Comparison of ENCODE assay signal across 9 cellular contexts in genomic region chrX:102711872-102712215, GRCh38. TPM values are rescaled to one million over a fixed set of nuclear protein-coding genes. Genes with fewer than 3 reads are reported as not detected.
DNase-seq lines count a peak whose midpoint lies in the region; ATAC-seq, FAIRE-seq and TF ChIP-seq lines count a peak whose summit lies in the region.
"Had no signal": no experiment of that assay in that cellular context is flagged by ENCODE, and none has a peak within 500 bp of the region (broad histone marks: within the 10 kb centered on the region; RNA-seq: fewer than 3 reads in every experiment).

No MANE protein-coding gene starts in this region.

- H3K27ac ChIP-seq in A549 (peak overlapping the region; percentile 80 to 93; a peak in 4 of 6 replicates), HUES6 (ENCODE audit: low read depth, low read length) (no peak overlapping the region)

- peaks cover 7% of the 10 kb centered on the region for H3K4me1 Mint-ChIP-seq in nephron

- WGBS in A549 (ENCODE audit: missing lambda C conversion rate) = 61% methylated on average over 3 of the region's 19 CpGs

- H3K9me3 ChIP-seq in A549 (no peaks in the 10 kb centered on the region), HUES6 (ENCODE audit: control insufficient read depth, insufficient read depth, low read depth, low read length) (0 out of 2 replicates have a peak, but pooled peaks cover 2% of the 10 kb centered on the region)

- POLR2A ChIA-PET in A549 (lab: Yijun Ruan, JAX) = no interaction called here

- no peak for DNase-seq in A549 (ENCODE audit: low read depth in 1 of 2, low spot score in 1 of 2)
- DNase-seq in epithelial cell of esophagus (ENCODE audit: low read depth) = no peak
- no peak for DNase-seq in midbrain (lab: John Stamatoyannopoulos, UW)
- no peak for DNase-seq in globus pallidus (ENCODE audit: low spot score)
- DNase-seq in DMS79 (lab: John Stamatoyannopoulos, UW) = no peak
- DNase-seq in activated CD4-positive, alpha-beta T cell treated with anti-CD3 and anti-CD28 coated beads, Interleukin-2, amount 50 U/mL, for 1 hour = no peak
- DNase-seq: DMS153 had no signal

- ATAC-seq in A549 = no peak

- H3K4me3 ChIP-seq in A549 = peak overlapping the region; percentile 64
- peak overlapping the region; percentile 64 for H3K4me3 ChIP-seq in HUES6 (ENCODE audit: low read depth, low read length)
- H3K4me3 ChIP-seq in epithelial cell of esophagus (ENCODE audit: low read length) = peak overlapping the region; percentile 62

- peaks cover 6% of the 10 kb centered on the region for H3K36me3 ChIP-seq in HUES6 (ENCODE audit: control insufficient read depth, insufficient read depth, low read length)

- TF ChIP-seq EP300 in A549 (IDR thresholded peaks at IDR 0.05) = no peak

- peak overlapping the region; percentile 96 to 98 (median 97) for H3K4me3 Mint-ChIP-seq in nephron

- no peak for FAIRE-seq in A549 (lab: Jason Lieb, UNC)

- peaks cover 15% of the 10 kb centered on the region for H3K9me3 Mint-ChIP-seq in nephron

- CTCF ChIA-PET in A549 (lab: Yijun Ruan, JAX) = interaction anchor here (1.0 kb wide), 1 partner anchor 11 kb away, joined by 3 read pairs; no protein-coding TSS in a partner anchor

- H3K27me3 ChIP-seq in HUES6 (ENCODE audit: control insufficient read depth, insufficient read depth, low read length) = peaks cover 25% of the 10 kb centered on the region

- H3K4me1 ChIP-seq in A549 = peaks cover 3% of the 10 kb centered on the region; the same call in 1 of the 3 replicates
- no peaks in the 10 kb centered on the region for H3K4me1 ChIP-seq in HUES6 (ENCODE audit: control insufficient read depth, insufficient read depth, low read length)

- H3K27ac Mint-ChIP-seq in nephron = peak overlapping the region in 2 of 3 experiments; percentile 59 to 82

- no peak for TF ChIP-seq POLR2A in A549 (IDR thresholded peaks at IDR 0.05; ENCODE audit: low read length)

- TF ChIP-seq CTCF in A549 (IDR thresholded peaks at IDR 0.05) (no peak), epithelial cell of esophagus (IDR thresholded peaks at IDR 0.05; ENCODE audit: insufficient read depth, low read depth, low read length, missing control alignments) (no peak), nephron (IDR thresholded peaks at IDR 0.05; ENCODE audit: unreplicated experiment in 3 of 3) (no peak)

- peak overlapping the region; percentile 5 for H3K9ac ChIP-seq in HUES6 (ENCODE audit: low read length)

- H3K27me3 Mint-ChIP-seq in nephron (ENCODE audit: low read depth) = no peaks in the 10 kb centered on the region

- peaks cover 17% of the 10 kb centered on the region for H3K36me3 Mint-ChIP-seq in nephron (ENCODE audit: low read depth)

- no peak for TF ChIP-seq RAD21 in A549 (conservative IDR thresholded peaks at IDR 0.05 in 1 of 2, IDR thresholded peaks at IDR 0.05 in 1 of 2)

- peak overlapping the region; percentile 89 for H3K4me2 ChIP-seq in A549

TF ChIP-seq in A549, 52 proteins besides CTCF, POLR2A, EP300 and RAD21:
- no peak for TF ChIP-seq HES2 (IDR thresholded peaks at IDR 0.05)
- no peak for TF ChIP-seq RNF2 (IDR thresholded peaks at IDR 0.05; ENCODE audit: borderline replicate concordance, low read depth)
- TF ChIP-seq RFX5 (IDR thresholded peaks at IDR 0.05) = no peak
- no peak for TF ChIP-seq EHF (CRISPR knock-in tag; IDR thresholded peaks at IDR 0.05)
TF ChIP-seq in A549: peak in this region for 0.

RNA-seq across cellular contexts. Expression of gene GPRASP2, which starts 0.4 kb away (rescaled TPM):
- polyA plus RNA-seq in A549 (2011; rRNA removed) = 6.3 and 6.7 TPM in 2 replicates
- 3.3 and 3.6 TPM in 2 replicates for polyA plus RNA-seq in A549 (2012; cell fraction: cytosol; rRNA removed)
- 2.5 and 3.6 TPM in 2 replicates for polyA plus RNA-seq in A549 (2012; cell fraction: nucleus; rRNA removed)
- polyA plus RNA-seq in A549 (2017; fragmentation: RNase III; extraction: RNeasy Plus Mini Kit Qiagen cat#74134 plus additional on column Dnase treatment) = 5.7 to 6.1 TPM (median 5.9 TPM) in 3 replicates
- polyA minus RNA-seq in A549 (2011; rRNA and poly(A)+ RNA removed) = 6.7 and 8.1 TPM in 2 replicates

RNA-seq across cellular contexts. Expression of gene GPRASP3, which starts 8.7 kb away (rescaled TPM):
- polyA plus RNA-seq in A549 (2011; rRNA removed) (4.4 and 4.6 TPM in 2 replicates), A549 (2017; fragmentation: RNase III; extraction: RNeasy Plus Mini Kit Qiagen cat#74134 plus additional on column Dnase treatment) (4.7 to 5.0 TPM (median 4.9 TPM) in 3 replicates)
- 1.0 and 1.5 TPM in 2 replicates for polyA plus RNA-seq in A549 (2012; cell fraction: cytosol; rRNA removed)
- polyA plus RNA-seq in A549 (2012; cell fraction: nucleus; rRNA removed) = 0.64 and 1.1 TPM in 2 replicates
- 4.8 and 5.0 TPM in 2 replicates for polyA minus RNA-seq in A549 (2011; rRNA and poly(A)+ RNA removed)
